Comparison of ENCODE assay signal across 1 cellular context in the genomic region with DNA sequence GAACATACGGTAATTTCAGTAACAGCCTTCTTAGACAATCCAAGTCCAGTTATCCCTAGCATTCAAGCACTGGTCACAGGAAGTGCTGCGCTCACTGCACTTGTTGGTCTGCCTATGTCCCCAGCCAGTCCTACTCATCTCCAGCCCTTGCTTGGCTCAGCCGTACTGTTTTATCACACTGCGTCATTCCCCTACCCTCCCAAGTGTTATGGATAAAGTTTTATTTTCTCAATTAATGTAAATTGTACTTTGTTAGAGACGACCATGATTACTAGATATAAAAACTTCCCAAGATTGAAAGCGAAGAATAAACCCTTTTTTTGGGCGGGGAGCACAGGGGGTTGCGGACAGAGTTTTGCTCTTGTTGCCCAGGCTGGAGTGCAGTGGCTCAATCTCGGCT.
TF ChIP-seq lines count a peak whose summit lies in the region.

No MANE protein-coding gene starts in this region.

TF ChIP-seq in WTC11, 78 proteins besides CTCF, POLR2A, EP300 and RAD21 (continued from another document):
- TF ChIP-seq, protein P1, sequence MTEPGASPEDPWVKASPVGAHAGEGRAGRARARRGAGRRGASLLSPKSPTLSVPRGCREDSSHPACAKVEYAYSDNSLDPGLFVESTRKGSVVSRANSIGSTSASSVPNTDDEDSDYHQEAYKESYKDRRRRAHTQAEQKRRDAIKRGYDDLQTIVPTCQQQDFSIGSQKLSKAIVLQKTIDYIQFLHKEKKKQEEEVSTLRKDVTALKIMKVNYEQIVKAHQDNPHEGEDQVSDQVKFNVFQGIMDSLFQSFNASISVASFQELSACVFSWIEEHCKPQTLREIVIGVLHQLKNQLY (CRISPR knock-in tag; IDR thresholded peaks at IDR 0.05), result no peak
- TF ChIP-seq PREB (CRISPR knock-in tag; IDR thresholded peaks at IDR 0.05; ENCODE audit: borderline replicate concordance), result no peak
- no peak for TF ChIP-seq ZNF121 (CRISPR knock-in tag; IDR thresholded peaks at IDR 0.05)
- TF ChIP-seq, protein P2, sequence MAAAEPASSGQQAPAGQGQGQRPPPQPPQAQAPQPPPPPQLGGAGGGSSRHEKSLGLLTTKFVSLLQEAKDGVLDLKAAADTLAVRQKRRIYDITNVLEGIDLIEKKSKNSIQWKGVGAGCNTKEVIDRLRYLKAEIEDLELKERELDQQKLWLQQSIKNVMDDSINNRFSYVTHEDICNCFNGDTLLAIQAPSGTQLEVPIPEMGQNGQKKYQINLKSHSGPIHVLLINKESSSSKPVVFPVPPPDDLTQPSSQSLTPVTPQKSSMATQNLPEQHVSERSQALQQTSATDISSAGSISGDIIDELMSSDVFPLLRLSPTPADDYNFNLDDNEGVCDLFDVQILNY (CRISPR knock-in tag; IDR thresholded peaks at IDR 0.05), result no peak
- TF ChIP-seq OVOL2 (CRISPR knock-in tag; IDR thresholded peaks at IDR 0.05; ENCODE audit: borderline replicate concordance), result no peak
- TF ChIP-seq ZNF263 (CRISPR knock-in tag; IDR thresholded peaks at IDR 0.05; ENCODE audit: low read depth), result no peak
- TF ChIP-seq, protein P3, sequence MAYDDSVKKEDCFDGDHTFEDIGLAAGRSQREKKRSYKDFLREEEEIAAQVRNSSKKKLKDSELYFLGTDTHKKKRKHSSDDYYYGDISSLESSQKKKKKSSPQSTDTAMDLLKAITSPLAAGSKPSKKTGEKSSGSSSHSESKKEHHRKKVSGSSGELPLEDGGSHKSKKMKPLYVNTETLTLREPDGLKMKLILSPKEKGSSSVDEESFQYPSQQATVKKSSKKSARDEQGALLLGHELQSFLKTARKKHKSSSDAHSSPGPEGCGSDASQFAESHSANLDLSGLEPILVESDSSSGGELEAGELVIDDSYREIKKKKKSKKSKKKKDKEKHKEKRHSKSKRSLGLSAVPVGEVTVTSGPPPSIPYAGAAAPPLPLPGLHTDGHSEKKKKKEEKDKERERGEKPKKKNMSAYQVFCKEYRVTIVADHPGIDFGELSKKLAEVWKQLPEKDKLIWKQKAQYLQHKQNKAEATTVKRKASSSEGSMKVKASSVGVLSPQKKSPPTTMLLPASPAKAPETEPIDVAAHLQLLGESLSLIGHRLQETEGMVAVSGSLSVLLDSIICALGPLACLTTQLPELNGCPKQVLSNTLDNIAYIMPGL (CRISPR knock-in tag; IDR thresholded peaks at IDR 0.05), result no peak
- no peak for TF ChIP-seq SMAD4 (CRISPR knock-in tag; IDR thresholded peaks at IDR 0.05)
- no peak for TF ChIP-seq ESRRA (CRISPR knock-in tag; IDR thresholded peaks at IDR 0.05; ENCODE audit: borderline replicate concordance)
- TF ChIP-seq GABPB1 (CRISPR knock-in tag; IDR thresholded peaks at IDR 0.05), result no peak
- no peak for TF ChIP-seq NR3C1 (CRISPR knock-in tag; conservative IDR thresholded peaks at IDR 0.05; ENCODE audit: low read depth)
- TF ChIP-seq E2F4 (CRISPR knock-in tag; IDR thresholded peaks at IDR 0.05; ENCODE audit: borderline replicate concordance, low read depth), result no peak
- TF ChIP-seq FOXP1 (CRISPR knock-in tag; IDR thresholded peaks at IDR 0.05; ENCODE audit: borderline replicate concordance), result no peak
- TF ChIP-seq NFATC4 (CRISPR knock-in tag; IDR thresholded peaks at IDR 0.05), result no peak
- TF ChIP-seq JAZF1 (CRISPR knock-in tag; IDR thresholded peaks at IDR 0.05), result no peak
- TF ChIP-seq, protein P4, sequence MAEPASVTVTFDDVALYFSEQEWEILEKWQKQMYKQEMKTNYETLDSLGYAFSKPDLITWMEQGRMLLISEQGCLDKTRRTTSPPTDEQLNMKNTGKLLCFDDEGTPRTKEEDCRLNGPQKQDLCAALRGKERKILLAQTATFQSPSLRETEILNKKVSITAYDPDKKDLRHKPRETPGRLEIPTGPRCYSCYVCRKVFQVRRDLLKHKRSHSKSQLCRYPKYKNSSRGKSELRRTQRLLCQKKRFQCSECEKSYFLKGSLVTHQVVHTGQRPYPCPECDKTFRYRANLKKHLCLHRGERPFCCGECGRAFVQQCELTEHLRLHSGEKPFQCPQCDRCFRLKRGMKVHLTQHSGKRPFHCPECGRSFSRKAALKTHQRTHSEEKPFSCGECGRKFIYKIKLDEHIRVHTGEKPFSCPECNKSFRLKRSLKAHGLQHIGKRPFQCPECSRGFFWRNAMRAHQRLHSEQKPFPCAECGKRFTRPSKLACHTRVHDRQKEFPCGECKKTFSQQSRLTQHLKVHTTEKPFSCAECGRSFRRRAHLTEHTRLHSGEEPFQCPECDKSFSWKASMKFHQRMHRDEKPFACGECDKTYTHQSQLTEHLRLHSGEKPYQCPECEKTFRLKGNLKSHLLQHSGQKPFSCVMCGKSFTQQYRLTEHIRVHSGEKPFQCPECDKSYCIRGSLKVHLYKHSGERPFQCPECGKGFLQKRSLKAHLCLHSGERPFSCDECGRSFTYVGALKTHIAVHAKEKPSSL (CRISPR knock-in tag; conservative IDR thresholded peaks at IDR 0.05), result no peak
- TF ChIP-seq, protein P5, sequence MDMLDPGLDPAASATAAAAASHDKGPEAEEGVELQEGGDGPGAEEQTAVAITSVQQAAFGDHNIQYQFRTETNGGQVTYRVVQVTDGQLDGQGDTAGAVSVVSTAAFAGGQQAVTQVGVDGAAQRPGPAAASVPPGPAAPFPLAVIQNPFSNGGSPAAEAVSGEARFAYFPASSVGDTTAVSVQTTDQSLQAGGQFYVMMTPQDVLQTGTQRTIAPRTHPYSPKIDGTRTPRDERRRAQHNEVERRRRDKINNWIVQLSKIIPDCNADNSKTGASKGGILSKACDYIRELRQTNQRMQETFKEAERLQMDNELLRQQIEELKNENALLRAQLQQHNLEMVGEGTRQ (CRISPR knock-in tag; IDR thresholded peaks at IDR 0.05), result no peak
- TF ChIP-seq, protein P6, sequence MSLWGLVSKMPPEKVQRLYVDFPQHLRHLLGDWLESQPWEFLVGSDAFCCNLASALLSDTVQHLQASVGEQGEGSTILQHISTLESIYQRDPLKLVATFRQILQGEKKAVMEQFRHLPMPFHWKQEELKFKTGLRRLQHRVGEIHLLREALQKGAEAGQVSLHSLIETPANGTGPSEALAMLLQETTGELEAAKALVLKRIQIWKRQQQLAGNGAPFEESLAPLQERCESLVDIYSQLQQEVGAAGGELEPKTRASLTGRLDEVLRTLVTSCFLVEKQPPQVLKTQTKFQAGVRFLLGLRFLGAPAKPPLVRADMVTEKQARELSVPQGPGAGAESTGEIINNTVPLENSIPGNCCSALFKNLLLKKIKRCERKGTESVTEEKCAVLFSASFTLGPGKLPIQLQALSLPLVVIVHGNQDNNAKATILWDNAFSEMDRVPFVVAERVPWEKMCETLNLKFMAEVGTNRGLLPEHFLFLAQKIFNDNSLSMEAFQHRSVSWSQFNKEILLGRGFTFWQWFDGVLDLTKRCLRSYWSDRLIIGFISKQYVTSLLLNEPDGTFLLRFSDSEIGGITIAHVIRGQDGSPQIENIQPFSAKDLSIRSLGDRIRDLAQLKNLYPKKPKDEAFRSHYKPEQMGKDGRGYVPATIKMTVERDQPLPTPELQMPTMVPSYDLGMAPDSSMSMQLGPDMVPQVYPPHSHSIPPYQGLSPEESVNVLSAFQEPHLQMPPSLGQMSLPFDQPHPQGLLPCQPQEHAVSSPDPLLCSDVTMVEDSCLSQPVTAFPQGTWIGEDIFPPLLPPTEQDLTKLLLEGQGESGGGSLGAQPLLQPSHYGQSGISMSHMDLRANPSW (CRISPR knock-in tag; conservative IDR thresholded peaks at IDR 0.05; ENCODE audit: low read depth), result no peak
- no peak for TF ChIP-seq CBFB (CRISPR knock-in tag; IDR thresholded peaks at IDR 0.05; ENCODE audit: low read depth)
